In genomic region chr10:72087969-72088878, GRCh38 we compare ENCODE assay signal across 8 cellular contexts. TPM values are rescaled to one million over a fixed set of nuclear protein-coding genes. Genes with fewer than 3 reads are reported as not detected.
A peak's percentile ranks its signal among the peaks of the same experiment; 100 is the strongest.
DNase-seq lines count a peak whose midpoint lies in the region; ATAC-seq and FAIRE-seq lines count a peak whose summit lies in the region.

SPOCK2 (minus strand) TSS chr10:72088551; CDS start chr10:72088328, 223 bp downstream.

- H3K9me3 ChIP-seq in iPS-18c (ENCODE audit: control insufficient read depth, insufficient read depth, low read length) (no peaks in the 10 kb centered on the region), small intestine (ENCODE audit: control insufficient read depth, low read depth) (no peaks in the 10 kb centered on the region)

- 4 to 5% (median 4%) methylated on average over 61 to 64 of the region's 64 CpGs for WGBS in small intestine, 3 donors

- H3K36me3 ChIP-seq in small intestine (ENCODE audit: control insufficient read depth in 2 of 2, insufficient read depth in 2 of 2, low read length in 2 of 2) = no peaks in the 10 kb centered on the region

- DNase-seq in GM03348 (ENCODE audit: low spot score) = peak; percentile 31
- peak; percentile 37 for DNase-seq in small intestine
- DNase-seq in RPMI8226 = no peak

- H3K4me3 ChIP-seq in iPS-18c (ENCODE audit: insufficient read depth, low read depth, low read length) (peak within 1 kb of the TSS; percentile 49), small intestine (ENCODE audit: low read depth in 1 of 2, low read length in 2 of 2) (peak within 1 kb of the TSS; percentile 56 to 62)

- intact Hi-C loops in T-helper 1 cell treated with Interleukin-12 subunit alpha and Interleukin-12 subunit beta and Interleukin-4 antibody, amounts not matched to agents 30 ng/mL and 1 ng/mL, for 36 hours (cut with micrococcal nuclease) = loop anchor here (1.0 to 10.0 kb wide), 12 partner anchors 39 to 1009 kb away; partner anchors contain the start of genes DDIT4, DNAJB12, MCU and MICU1

- no peak for FAIRE-seq in small intestine (lab: Jason Lieb, UNC)

- peaks cover 0 to 4% of the 10 kb centered on the region in 2 donors for H3K27me3 ChIP-seq in small intestine (ENCODE audit: control insufficient read depth in 2 of 2, insufficient read depth in 2 of 2, low read length in 2 of 2)

- H3K4me1 ChIP-seq in small intestine (ENCODE audit: control insufficient read depth in 2 of 2, insufficient read depth in 1 of 2, low read depth in 1 of 2, low read length in 1 of 2) = no peaks in the 10 kb centered on the region

- ATAC-seq in HG03135 (IDR thresholded peaks at IDR 0.05; ENCODE audit: unreplicated experiment) (no peak), HG03460 (IDR thresholded peaks at IDR 0.05; ENCODE audit: unreplicated experiment) (no peak)

- H3K27ac ChIP-seq in angular gyrus (ENCODE audit: low read depth, low read length) (peak within 1 kb of the TSS; percentile 92), small intestine (ENCODE audit: low read depth in 1 of 2, low read length in 1 of 2) (peak within 1 kb of the TSS; percentile 44 to 88)

RNA-seq across cellular contexts. Expression of gene SPOCK2, which starts in this region (rescaled TPM):
- total RNA-seq in T-helper 1 cell treated with Interleukin-12 subunit alpha and Interleukin-12 subunit beta and Interleukin-4 antibody, amounts not matched to agents 30 ng/mL and 1 ng/mL, for 36 hours = 341 and 344 TPM in 2 replicates
- polyA plus RNA-seq in small intestine = 10 to 100 TPM in 1 of 3 donors, 1 to 10 TPM in 2; 1.6 to 24.2 (median 2.2) TPM
